In genomic region chr20:63499333-63499969, GRCh38 we compare ENCODE assay signal across 8 cellular contexts. TPM values are rescaled to one million over a fixed set of nuclear protein-coding genes. Genes with fewer than 3 reads are reported as not detected.
DNase-seq lines count a peak whose midpoint lies in the region; ATAC-seq and TF ChIP-seq lines count a peak whose summit lies in the region.
"Had no signal": no experiment of that assay in that cellular context is flagged by ENCODE, and none has a peak within 500 bp of the region (broad histone marks: within the 10 kb centered on the region; RNA-seq: fewer than 3 reads in every experiment).

No MANE protein-coding gene starts in this region.

- peaks cover 13% of the 10 kb centered on the region for H3K4me1 Mint-ChIP-seq in stimulated activated memory B cell treated with anti-CD40 and anti-IgM and Interleukin-4, amounts not matched to agents 10 μg/mL and 1 μg/mL and 100 μg/mL, for 72 hours
- H3K4me1 Mint-ChIP-seq: central memory CD8-positive, alpha-beta T cell had no signal

- no peaks in the 10 kb centered on the region for H3K9me3 Mint-ChIP-seq in stimulated activated memory B cell treated with anti-CD40 and anti-IgM and Interleukin-4, amounts not matched to agents 10 μg/mL and 1 μg/mL and 100 μg/mL, for 72 hours
- H3K9me3 Mint-ChIP-seq: central memory CD8-positive, alpha-beta T cell had no signal

- TF ChIP-seq CTCF in foreskin fibroblast (IDR thresholded peaks at IDR 0.05; ENCODE audit: low read depth, low read length), result no peak
- TF ChIP-seq CTCF in testis (IDR thresholded peaks at IDR 0.05), result no peak

- DNase-seq in NCI-H146 (lab: John Stamatoyannopoulos, UW), result peak; percentile 70
- DNase-seq in NCI-H146 treated with DMSO at 0.1 percent for 48 hours (lab: John Stamatoyannopoulos, UW; ENCODE audit: unreplicated experiment), result no peak
- no peak for DNase-seq in foreskin fibroblast
- no peak for DNase-seq in testis

- H3K9me3 ChIP-seq in testis, result no peaks in the 10 kb centered on the region

- no peaks in the 10 kb centered on the region for H3K36me3 Mint-ChIP-seq in stimulated activated memory B cell treated with anti-CD40 and anti-IgM and Interleukin-4, amounts not matched to agents 10 μg/mL and 1 μg/mL and 100 μg/mL, for 72 hours

- ATAC-seq in stimulated activated memory B cell treated with anti-CD40 and anti-IgM and Interleukin-4, amounts not matched to agents 10 μg/mL and 1 μg/mL and 100 μg/mL, for 72 hours, result no peak
- ATAC-seq in GM21619 (IDR thresholded peaks at IDR 0.05; ENCODE audit: unreplicated experiment), result no peak

- intact Hi-C loops in testis (cut with DNase I; ENCODE audit: low total_unique reads), result no loop called here

- H3K27me3 Mint-ChIP-seq in stimulated activated memory B cell treated with anti-CD40 and anti-IgM and Interleukin-4, amounts not matched to agents 10 μg/mL and 1 μg/mL and 100 μg/mL, for 72 hours, result peaks cover 28% of the 10 kb centered on the region

- no peak overlapping the region for H3K27ac Mint-ChIP-seq in stimulated activated memory B cell treated with anti-CD40 and anti-IgM and Interleukin-4, amounts not matched to agents 10 μg/mL and 1 μg/mL and 100 μg/mL, for 72 hours

- no peak overlapping the region for H3K27ac ChIP-seq in testis

- no peaks in the 10 kb centered on the region for H3K36me3 ChIP-seq in testis (ENCODE audit: low read depth, missing control alignments)

- H3K4me1 ChIP-seq in testis, result no peaks in the 10 kb centered on the region

- H3K4me3 Mint-ChIP-seq in stimulated activated memory B cell treated with anti-CD40 and anti-IgM and Interleukin-4, amounts not matched to agents 10 μg/mL and 1 μg/mL and 100 μg/mL, for 72 hours, result peak overlapping the region; percentile 31
- H3K4me3 Mint-ChIP-seq: central memory CD8-positive, alpha-beta T cell had no signal

- WGBS in testis, 2 donors, result 4% methylated on average over 44 of the region's 49 CpGs; no CpG with 5 or more reads in 1 of the 2 donors

- H3K4me3 ChIP-seq in foreskin fibroblast (ENCODE audit: low read depth in 1 of 2, low read length in 2 of 2) (peak overlapping the region; percentile 24 to 28), testis (peak overlapping the region in 1 of 2 donors; percentile 26)

- no peak for TF ChIP-seq POLR2A in testis (IDR thresholded peaks at IDR 0.05)

- H3K27me3 ChIP-seq in testis, result no peaks in the 10 kb centered on the region

RNA-seq across cellular contexts. Expression of gene EEF1A2, which starts 0.6 kb away (rescaled TPM):
- 10 to 100 TPM in 1 of 2 donors, 1 to 10 TPM in 1; 9.8 to 15.9 TPM for total RNA-seq in testis
- polyA plus RNA-seq in testis (ENCODE audit: insufficient read depth, low read depth, low replicate concordance), result 19.1 TPM

RNA-seq across cellular contexts. Expression of gene PPDPF, which starts 21.1 kb away (rescaled TPM):
- total RNA-seq in testis, result 100 to 1,000 TPM; 431 to 529 TPM
- polyA plus RNA-seq in testis (ENCODE audit: insufficient read depth, low read depth, low replicate concordance), result 207 TPM

RNA-seq across cellular contexts. Expression of gene KCNQ2, which starts 27.0 kb away (rescaled TPM):
- 10 to 100 TPM; 49.2 to 60.9 TPM for total RNA-seq in testis
- 36.2 TPM for polyA plus RNA-seq in testis (ENCODE audit: insufficient read depth, low read depth, low replicate concordance)

RNA-seq across cellular contexts. Expression of gene PTK6, which starts 37.7 kb away (rescaled TPM):
- total RNA-seq in testis, result under 1 TPM in 1 of 2 donors, not detected in 1; 0.37 TPM
- 0.26 TPM for polyA plus RNA-seq in testis (ENCODE audit: insufficient read depth, low read depth, low replicate concordance)

RNA-seq across cellular contexts. Expression of gene SRMS, which starts 48.1 kb away (rescaled TPM):
- total RNA-seq in testis, result under 1 TPM; 0.19 to 0.24 TPM
- polyA plus RNA-seq in testis (ENCODE audit: insufficient read depth, low read depth, low replicate concordance), result 0.42 TPM
- total RNA-seq: T-helper 2 cell treated with Interferon-gamma antibody and Interleukin-4, amounts not matched to agents 100 ng/mL and 5 ng/mL, for 36 hours had no signal
